Comparison of ENCODE assay signal across 8 cellular contexts in genomic region chr12:109995703-109996482, GRCh38. TPM values are rescaled to one million over a fixed set of nuclear protein-coding genes. Genes with fewer than 3 reads are reported as not detected.
DNase-seq lines count a peak whose midpoint lies in the region; ATAC-seq and TF ChIP-seq lines count a peak whose summit lies in the region.

Gene GIT2 (minus strand): TSS chr12:109996368. CDS start chr12:109996224, 144 bp downstream.

- CTCF ChIA-PET in Panc1 (lab: Charles Lee) = no interaction called here

- BruUV-seq in Panc1 (replicated peaks; lab: Mats Ljungman, UMichigan) = no TSS peak

- WGBS in esophagus, 2 donors = 0% methylated on average over 58 to 63 of the region's 63 CpGs

- peak within 1 kb of the TSS; percentile 96 for H3K4me3 Mint-ChIP-seq in activated T-cell treated with anti-CD3 and anti-CD28 coated beads, Interleukin-2, amount 50 U/mL, for 4 hours

- peaks cover 3% of the 10 kb centered on the region for H3K4me1 ChIP-seq in KMS-11 (ENCODE audit: low read depth, poor library complexity, severe bottlenecking)
- H3K4me1 ChIP-seq in Panc1 (ENCODE audit: control insufficient read depth, insufficient read depth, low read length) = peaks cover 26% of the 10 kb centered on the region
- no peaks in the 10 kb centered on the region for H3K4me1 ChIP-seq in esophagus (ENCODE audit: control insufficient read depth in 2 of 2, insufficient read depth in 2 of 2, low read length in 1 of 2)
- H3K4me1 ChIP-seq in mucosa of stomach (ENCODE audit: control insufficient read depth, insufficient read depth, low read length) = peaks cover 24% of the 10 kb centered on the region

- peak; percentile 82 for DNase-seq in DMS153 (lab: John Stamatoyannopoulos, UW)
- peak; percentile 70 for DNase-seq in Panc1 (ENCODE audit: low read depth, low spot score)
- DNase-seq in activated T-cell treated with anti-CD3 and anti-CD28 coated beads, Interleukin-2, amount 50 U/mL, for 4 hours = peak; percentile 88
- peak; percentile 94 for DNase-seq in stimulated activated CD8-positive, alpha-beta memory T cell treated with anti-CD3 and anti-CD28 coated beads, Interleukin-4, amount 100 ng/mL, for 48 hours

- H3K9ac ChIP-seq in KMS-11 (peak within 1 kb of the TSS; percentile 51; the same call in 1 of the 2 replicates), mucosa of stomach (ENCODE audit: low read length) (peak within 1 kb of the TSS; percentile 70)

- POLR2A ChIA-PET in Panc1 (lab: Charles Lee) = no interaction called here

- H3K36me3 ChIP-seq in KMS-11 (ENCODE audit: insufficient read depth) (no peaks in the 10 kb centered on the region), Panc1 (ENCODE audit: control insufficient read depth, insufficient read depth, low read length) (peaks cover 2% of the 10 kb centered on the region), esophagus (ENCODE audit: control insufficient read depth in 2 of 2, insufficient read depth in 2 of 2, low read length in 1 of 2) (peaks cover 0 to 2% of the 10 kb centered on the region in 2 donors), mucosa of stomach (ENCODE audit: control insufficient read depth, insufficient read depth, low read length) (no peaks in the 10 kb centered on the region)

- in situ Hi-C loops in Panc1 (cut with HindIII; ENCODE audit: low pct_unique_long_range_greater_than_20kb, low sequenced_read_pairs) = no loop called here

- TF ChIP-seq CTCF in KMS-11 (conservative IDR thresholded peaks at IDR 0.05; ENCODE audit: low read depth, low read length) (no peak), Panc1 (IDR thresholded peaks at IDR 0.05) (no peak)

- H3K36me3 Mint-ChIP-seq in activated T-cell treated with anti-CD3 and anti-CD28 coated beads, Interleukin-2, amount 50 U/mL, for 4 hours (ENCODE audit: insufficient read depth) = peaks cover 8% of the 10 kb centered on the region

- H3K27me3 Mint-ChIP-seq in activated T-cell treated with anti-CD3 and anti-CD28 coated beads, Interleukin-2, amount 50 U/mL, for 4 hours (ENCODE audit: low read depth) = no peaks in the 10 kb centered on the region

- H3K4me3 ChIP-seq in KMS-11 (IDR thresholded peaks at IDR 0.05; ENCODE audit: insufficient read depth, low read depth, low read length) = no peak within 1 kb of the TSS
- peak within 1 kb of the TSS; percentile 87 to 89 for H3K4me3 ChIP-seq in Panc1 (ENCODE audit: low read depth in 2 of 2, low read length in 2 of 2)
- peak within 1 kb of the TSS; percentile 93 to 97 for H3K4me3 ChIP-seq in esophagus (ENCODE audit: low read depth in 1 of 2, low read length in 2 of 2)
- H3K4me3 ChIP-seq in mucosa of stomach (ENCODE audit: low read length) = peak within 1 kb of the TSS; percentile 16

- H3K4me2 ChIP-seq in KMS-11 = peak within 1 kb of the TSS; percentile 73

- H3K27ac ChIP-seq in KMS-11 (no peak within 1 kb of the TSS), Panc1 (ENCODE audit: low read length) (peak within 1 kb of the TSS; percentile 91), esophagus (ENCODE audit: low read depth in 2 of 2, low read length in 1 of 2) (peak within 1 kb of the TSS; percentile 83 to 88)

- peaks cover 22% of the 10 kb centered on the region; the same call in 1 of the 2 replicates for H3K79me2 ChIP-seq in KMS-11 (ENCODE audit: insufficient read depth, low read depth)

- peak; percentile 56 for ATAC-seq in GM21737 (IDR thresholded peaks at IDR 0.05; ENCODE audit: unreplicated experiment)
- ATAC-seq in Panc1 = peak; percentile 89
- ATAC-seq in activated T-cell treated with anti-CD3 and anti-CD28 coated beads, Interleukin-2, amount 50 U/mL, for 4 hours = peak; percentile 85

- H2AFZ ChIP-seq in KMS-11 (ENCODE audit: low read depth) = peak within 1 kb of the TSS; percentile 98

- no peaks in the 10 kb centered on the region for H3K9me3 ChIP-seq in Panc1 (ENCODE audit: control insufficient read depth, insufficient read depth, low read depth, low read length)
- no peaks in the 10 kb centered on the region for H3K9me3 ChIP-seq in esophagus (ENCODE audit: control insufficient read depth in 2 of 2, insufficient read depth in 1 of 2, low read depth in 1 of 2, low read length in 1 of 2)
- H3K9me3 ChIP-seq in mucosa of stomach (ENCODE audit: control insufficient read depth, low read length) = no peaks in the 10 kb centered on the region

- H3K9me3 Mint-ChIP-seq in activated T-cell treated with anti-CD3 and anti-CD28 coated beads, Interleukin-2, amount 50 U/mL, for 4 hours = no peaks in the 10 kb centered on the region

- no peaks in the 10 kb centered on the region for H3K27me3 ChIP-seq in KMS-11 (ENCODE audit: insufficient read depth, low read depth)
- no peaks in the 10 kb centered on the region for H3K27me3 ChIP-seq in Panc1 (ENCODE audit: control insufficient read depth, insufficient read depth, low read length)
- H3K27me3 ChIP-seq in esophagus (ENCODE audit: control insufficient read depth in 1 of 2, insufficient read depth in 2 of 2, low read length in 2 of 2) = no peaks in the 10 kb centered on the region
- no peaks in the 10 kb centered on the region for H3K27me3 ChIP-seq in mucosa of stomach (ENCODE audit: control insufficient read depth, insufficient read depth, low read length)

- peaks cover 63% of the 10 kb centered on the region for H3K4me1 Mint-ChIP-seq in activated T-cell treated with anti-CD3 and anti-CD28 coated beads, Interleukin-2, amount 50 U/mL, for 4 hours (ENCODE audit: low read depth)

- H4K20me1 ChIP-seq in KMS-11 (ENCODE audit: insufficient read depth) = no peaks in the 10 kb centered on the region

- intact Hi-C loops in Panc1 (cut with micrococcal nuclease; ENCODE audit: unreplicated experiment) = no loop called here

RNA-seq across cellular contexts. Expression of gene GIT2, which starts in this region (rescaled TPM):
- 40.0 TPM for total RNA-seq in Panc1 (2021; ENCODE audit: unreplicated experiment)
- polyA plus RNA-seq in Panc1 (2012; ENCODE audit: insufficient read length) = 22.9 TPM
- 10 to 100 TPM; 43.0 to 51.8 (median 49.0) TPM for total RNA-seq in activated T-cell treated with anti-CD3 and anti-CD28 coated beads, Interleukin-2, amount 50 U/mL, for 4 hours
- 10 to 100 TPM in 1 of 2 donors, 1 to 10 TPM in 1; 7.4 to 10.6 TPM for polyA plus RNA-seq in esophagus
